In the genomic region with DNA sequence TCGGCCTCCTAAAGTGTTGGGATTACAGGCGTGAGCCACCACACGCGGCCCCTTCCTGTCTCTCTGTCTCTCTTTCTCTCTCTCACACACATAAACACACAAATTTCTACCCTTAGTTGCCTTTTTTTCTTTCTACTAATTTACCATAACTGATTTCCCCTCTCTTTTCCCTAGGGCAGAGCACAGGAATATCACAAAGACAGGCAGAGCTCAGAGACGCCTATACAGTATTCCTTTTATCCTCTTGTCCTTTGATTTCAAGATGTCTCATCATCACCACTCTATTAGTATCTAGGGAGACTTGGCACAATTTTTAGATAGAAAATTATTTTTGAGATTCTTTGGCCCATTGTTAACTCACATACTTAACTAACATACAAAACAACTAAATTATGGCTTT, we compare ENCODE assay signal across 20 cellular contexts. TPM values are rescaled to one million over a fixed set of nuclear protein-coding genes. Genes with fewer than 3 reads are reported as not detected.
DNase-seq lines count a peak whose midpoint lies in the region; ATAC-seq, FAIRE-seq and TF ChIP-seq lines count a peak whose summit lies in the region.
"Had no signal": no experiment of that assay in that cellular context is flagged by ENCODE, and none has a peak within 500 bp of the region (broad histone marks: within the 10 kb centered on the region; RNA-seq: fewer than 3 reads in every experiment).

No MANE protein-coding gene starts in this region.

- H3K9me3 Mint-ChIP-seq in nephron = no peaks in the 10 kb centered on the region
- H3K9me3 Mint-ChIP-seq: H9 had no signal

- H3K27ac Mint-ChIP-seq in nephron = peak overlapping the region in 1 of 3 experiments; percentile 10
- H3K27ac Mint-ChIP-seq: B cell; CD4-positive, CD25-positive, alpha-beta regulatory T cell; CD8-positive, alpha-beta memory T cell; H9; IgD-negative memory B cell had no signal

- H3K79me2 ChIP-seq in KMS-11 (ENCODE audit: insufficient read depth, low read depth) = peaks cover 95% of the 10 kb centered on the region
- H3K79me2 ChIP-seq in GM12878 (ENCODE audit: control insufficient read depth, insufficient read depth, low read length) = peaks cover 42% of the 10 kb centered on the region
- no peaks in the 10 kb centered on the region for H3K79me2 ChIP-seq in Karpas-422 (ENCODE audit: low read length)

- SMC1A ChIA-PET in GM12878 (lab: Charles Lee; ENCODE audit: uncharacterized antibody, unreplicated experiment) = interaction anchor here (1.4 to 4.8 kb wide), 7 partner anchors 7 to 134 kb away, joined by 4 to 51 read pairs (median 7); a partner anchor contains a TSS

- H3K9me2 ChIP-seq in Karpas-422 (replicated peaks; ENCODE audit: insufficient read depth, low read length) = no peaks in the 10 kb centered on the region

- BruUV-seq in GM12878 (replicated peaks; lab: Mats Ljungman, UMichigan) = no TSS peak

- peak overlapping the region; percentile 37 to 54 (median 49) for H3K4me3 Mint-ChIP-seq in nephron
- H3K4me3 Mint-ChIP-seq: B cell; CD4-positive, CD25-positive, alpha-beta regulatory T cell; CD8-positive, alpha-beta memory T cell; H9; IgD-negative memory B cell had no signal

- no peak for FAIRE-seq in GM12878 (lab: Jason Lieb, UNC)
- FAIRE-seq in small intestine (lab: Jason Lieb, UNC) = no peak
- FAIRE-seq: D721Med, G401.6, H1, HepG2 had no signal

- POLR2A ChIA-PET in GM12878 (lab: Charles Lee) = interaction anchor here (1.0 to 1.8 kb wide), 2 partner anchors 11 to 141 kb away, joined by 3 to 5 read pairs; no protein-coding TSS in a partner anchor

- CTCF ChIA-PET in GM12878 (lab: Yijun Ruan, JAX) = interaction anchor here (0.8 kb wide), 1 partner anchor 124 kb away, joined by 4 read pairs; no protein-coding TSS in a partner anchor

- 0 out of 2 replicates have a peak, but pooled peaks cover 8% of the 10 kb centered on the region for H3K4me1 ChIP-seq in BLaER1
- peaks cover 82% of the 10 kb centered on the region for H3K4me1 ChIP-seq in KMS-11 (ENCODE audit: low read depth, poor library complexity, severe bottlenecking)
- H3K4me1 ChIP-seq in GM12878 (ENCODE audit: control insufficient read depth, insufficient read depth, low read length) = no peaks in the 10 kb centered on the region
- H3K4me1 ChIP-seq in Karpas-422 (ENCODE audit: low read length) = no peaks in the 10 kb centered on the region
- H3K4me1 ChIP-seq in small intestine (ENCODE audit: control insufficient read depth in 2 of 2, insufficient read depth in 1 of 2, low read depth in 1 of 2, low read length in 1 of 2) = no peaks in the 10 kb centered on the region

- H3K9ac ChIP-seq in BLaER1 = no peak overlapping the region
- no peak overlapping the region for H3K9ac ChIP-seq in KMS-11
- no peak overlapping the region for H3K9ac ChIP-seq in GM12878 (ENCODE audit: control insufficient read depth, insufficient read depth, low read length)
- H3K9ac ChIP-seq in Karpas-422 (ENCODE audit: low read length) = no peak overlapping the region

- TF ChIP-seq CTCF in KMS-11 (conservative IDR thresholded peaks at IDR 0.05; ENCODE audit: low read depth, low read length) (no peak), GM12878 (IDR thresholded peaks at IDR 0.05 in 2 of 3, conservative IDR thresholded peaks at IDR 0.05 in 1 of 3; ENCODE audit: control insufficient read depth in 2 of 3, extremely low read depth in 1 of 3, insufficient read depth in 1 of 3, low read depth in 3 of 3, low read length in 3 of 3) (no peak), nephron (IDR thresholded peaks at IDR 0.05; ENCODE audit: unreplicated experiment in 3 of 3) (no peak)

- H3K9me3 ChIP-seq in BLaER1 (peaks cover 17% of the 10 kb centered on the region), GM12878 (replicated peaks; ENCODE audit: control insufficient read depth, insufficient read depth, low read length) (no peaks in the 10 kb centered on the region), Karpas-422 (ENCODE audit: low read length) (no peaks in the 10 kb centered on the region), small intestine (ENCODE audit: control insufficient read depth, low read depth) (no peaks in the 10 kb centered on the region)
- H3K9me3 ChIP-seq: Caco-2 had no signal

- WGBS in GM12878 (ENCODE audit: insufficient coverage, insufficient replicate concordance, low lambda C conversion rate, missing lambda C conversion rate) = 93% methylated on average over 5 of the region's 5 CpGs
- 93% methylated on average over 5 of the region's 5 CpGs for WGBS in small intestine, 3 donors

- peaks cover 37% of the 10 kb centered on the region for H3K27me3 Mint-ChIP-seq in nephron (ENCODE audit: low read depth)

- RAD21 ChIA-PET in GM12878 (lab: Charles Lee; ENCODE audit: unreplicated experiment) = interaction anchor here (1.2 to 2.7 kb wide), 3 partner anchors 95 to 175 kb away, joined by 4 to 14 read pairs (median 6); no protein-coding TSS in a partner anchor

- no peak for TF ChIP-seq RAD21 in GM12878 (IDR thresholded peaks at IDR 0.05; ENCODE audit: insufficient read depth, low read depth, low read length)

- no peaks in the 10 kb centered on the region for H4K20me1 ChIP-seq in BLaER1
- no peaks in the 10 kb centered on the region for H4K20me1 ChIP-seq in KMS-11 (ENCODE audit: insufficient read depth)
- no peaks in the 10 kb centered on the region for H4K20me1 ChIP-seq in GM12878 (ENCODE audit: control insufficient read depth, insufficient read depth)
- H4K20me1 ChIP-seq in Karpas-422 (ENCODE audit: insufficient read depth, low read depth, low read length) = no peaks in the 10 kb centered on the region

- ATAC-seq in GM12878 = no peak
- ATAC-seq in GM18502 (IDR thresholded peaks at IDR 0.05; ENCODE audit: poor library complexity, unreplicated experiment) = no peak
- no peak for ATAC-seq in activated CD4-positive, CD25-positive, alpha-beta regulatory T cell treated with anti-CD3 and anti-CD28 coated beads, Interleukin-2, amount 50 U/mL, for 24 hours
- ATAC-seq: HepG2 had no signal

- peaks cover 11% of the 10 kb centered on the region for H3K4me1 Mint-ChIP-seq in nephron

- no peaks in the 10 kb centered on the region for H3K27me3 ChIP-seq in BLaER1
- no peaks in the 10 kb centered on the region for H3K27me3 ChIP-seq in KMS-11 (ENCODE audit: insufficient read depth, low read depth)
- no peaks in the 10 kb centered on the region for H3K27me3 ChIP-seq in GM12878 (replicated peaks in 1 of 2; ENCODE audit: control insufficient read depth in 2 of 2, insufficient read depth in 2 of 2, low read length in 1 of 2)
- H3K27me3 ChIP-seq in Karpas-422 (ENCODE audit: low read length) = no peaks in the 10 kb centered on the region
- H3K27me3 ChIP-seq in small intestine (ENCODE audit: control insufficient read depth in 2 of 2, insufficient read depth in 2 of 2, low read length in 2 of 2) = peaks cover 0 to 2% of the 10 kb centered on the region in 2 donors

- in situ Hi-C loops in GM12878 (cut with MboI) = no loop called here

- H3K4me2 ChIP-seq in BLaER1 (peak overlapping the region; percentile 8; the same call in 1 of the 2 replicates), KMS-11 (peak overlapping the region; percentile 69), GM12878 (ENCODE audit: control insufficient read depth, insufficient read depth) (peak overlapping the region; percentile 22; the same call in 1 of the 2 replicates), Karpas-422 (ENCODE audit: low read depth, low read length, poor library complexity, severe bottlenecking) (no peak overlapping the region)

- DNase-seq in GM12878 (ENCODE audit: low read depth, low spot score) = no peak
- DNase-seq in Karpas-422 = no peak
- no peak for DNase-seq in small intestine
- DNase-seq: 8988T; C1 segment of cervical spinal cord; Caco-2; CD4-positive, CD25-positive, alpha-beta regulatory T cell; CD8-positive, alpha-beta memory T cell; H9 had no signal

- intact Hi-C loops in GM12878 (cut with micrococcal nuclease; ENCODE audit: unreplicated experiment) = no loop called here

- H3K27ac ChIP-seq in BLaER1 = no peak overlapping the region
- peak overlapping the region; percentile 11; the same call in 1 of the 2 replicates for H3K27ac ChIP-seq in KMS-11
- no peak overlapping the region for H3K27ac ChIP-seq in GM12878 (ENCODE audit: control insufficient read depth, insufficient read depth)
- H3K27ac ChIP-seq in Karpas-422 (ENCODE audit: low read length) = no peak overlapping the region
- no peak overlapping the region for H3K27ac ChIP-seq in small intestine (ENCODE audit: low read depth in 1 of 2, low read length in 1 of 2)

- H3K36me3 ChIP-seq in BLaER1 (no peaks in the 10 kb centered on the region), KMS-11 (ENCODE audit: insufficient read depth) (no peaks in the 10 kb centered on the region), GM12878 (ENCODE audit: control insufficient read depth in 2 of 2, insufficient read depth in 2 of 2, low read length in 1 of 2) (no peaks in the 10 kb centered on the region), Karpas-422 (ENCODE audit: insufficient read depth, low read length) (no peaks in the 10 kb centered on the region), small intestine (ENCODE audit: control insufficient read depth in 2 of 2, insufficient read depth in 2 of 2, low read length in 2 of 2) (no peaks in the 10 kb centered on the region)

- no peak overlapping the region for H3K4me3 ChIP-seq in BLaER1
- H3K4me3 ChIP-seq in KMS-11 (IDR thresholded peaks at IDR 0.05; ENCODE audit: insufficient read depth, low read depth, low read length) = no peak overlapping the region
- no peak overlapping the region for H3K4me3 ChIP-seq in GM12878
- no peak overlapping the region for H3K4me3 ChIP-seq in Karpas-422 (ENCODE audit: low read length)
- no peak overlapping the region for H3K4me3 ChIP-seq in small intestine (ENCODE audit: low read depth in 1 of 2, low read length in 2 of 2)

- H2AFZ ChIP-seq in KMS-11 (ENCODE audit: low read depth) (no peak overlapping the region), GM12878 (ENCODE audit: control insufficient read depth, low read depth, low read length) (no peak overlapping the region), Karpas-422 (ENCODE audit: low read length) (no peak overlapping the region)

- peaks cover 12% of the 10 kb centered on the region for H3K36me3 Mint-ChIP-seq in nephron (ENCODE audit: low read depth)
- H3K36me3 Mint-ChIP-seq: CD4-positive, CD25-positive, alpha-beta regulatory T cell; CD8-positive, alpha-beta memory T cell; IgD-negative memory B cell had no signal

- TF ChIP-seq EP300 in GM12878 (IDR thresholded peaks at IDR 0.05; ENCODE audit: borderline replicate concordance in 1 of 2, control insufficient read depth in 1 of 2, low read depth in 2 of 2, low read length in 2 of 2) = no peak

- TF ChIP-seq POLR2A in GM12878 (IDR thresholded peaks at IDR 0.05; ENCODE audit: low read depth, low read length) = no peak

RNA-seq across cellular contexts. Expression of a gene that starts 25.8 kb away (rescaled TPM):
- total RNA-seq in GM12878 (2013; cell fraction: nucleolus; rRNA removed) = 172 and 176 TPM in 2 replicates
- total RNA-seq in GM12878 (2014; rRNA removed) = 35.4 and 43.9 TPM in 2 replicates
- total RNA-seq in GM12878 (2014; rRNA removed; fragmentation: Illumina TruSeq; extraction: Trizol) = 38.6 and 39.2 TPM in 2 replicates
- 36.2 TPM in 2 replicates for total RNA-seq in GM12878 (2021)
- 3.2 TPM for polyA plus RNA-seq in GM12878 (2011; ENCODE audit: low read depth)
- polyA plus RNA-seq in GM12878 (2011; rRNA removed) = 20.2 and 31.3 TPM in 2 replicates
- polyA plus RNA-seq in GM12878 (2011; cell fraction: cytosol; rRNA removed) = 6.9 and 9.8 TPM in 2 replicates
- 21.4 and 27.9 TPM in 2 replicates for polyA plus RNA-seq in GM12878 (2011; cell fraction: nucleus; rRNA removed)
- polyA plus RNA-seq in GM12878 (2012) = 6.3 and 11.1 TPM in 2 replicates
- 38.8 and 58.0 TPM in 2 replicates for polyA plus RNA-seq in GM12878 (2014; fragmentation: Illumina TruSeq; extraction: Trizol)
- 10 to 100 TPM; 19.5 to 31.4 TPM for polyA plus RNA-seq in GM12878 (2014; fragmentation: Nextera tagmentation; extraction: Ambion mirVana)
- 32.4 and 41.2 TPM in 2 replicates for polyA plus RNA-seq in GM12878 (2014; rRNA removed)
- polyA plus RNA-seq in GM12878 (2016; fragmentation: Nextera tagmentation; extraction: Ambion mirVana) = 10 to 100 TPM; 38.8 to 40.4 TPM
- polyA minus RNA-seq in GM12878 (2011; rRNA and poly(A)+ RNA removed) = 10.3 and 13.2 TPM in 2 replicates
- 7.8 and 8.3 TPM in 2 replicates for polyA minus RNA-seq in GM12878 (2011; cell fraction: cytosol; rRNA and poly(A)+ RNA removed)
- polyA minus RNA-seq in GM12878 (2011; cell fraction: nucleus; rRNA and poly(A)+ RNA removed) = 25.9 and 40.0 TPM in 2 replicates
- total RNA-seq in Karpas-422 (2014; rRNA removed; shearing (Covaris generic); ENCODE audit: low replicate concordance) = not detected in 2 replicates
- polyA plus RNA-seq in small intestine = 1 to 10 TPM in 2 of 3 donors, not detected in 1; 2.2 to 3.2 TPM
- total RNA-seq: B cell had no signal
- polyA plus RNA-seq: CD8-positive, alpha-beta memory T cell; IgD-negative memory B cell had no signal

Comparison
In these comparisons a context has a peak if more than half of its experiments do, and no peak if none do; other contexts are left out.
1. RNA of a gene that starts 25.8 kb away (total RNA-seq): 35.4 to 176 TPM in GM12878; not detected in Karpas-422; every median in the first group is over 10 times any median in the second.